In genomic region chr1:121281480-121281879, GRCh38 we compare ENCODE assay signal across 7 cellular contexts.
DNase-seq lines count a peak whose midpoint lies in the region; ATAC-seq and TF ChIP-seq lines count a peak whose summit lies in the region.
"Not testable (repeated sequence)": the region's sequence is repeated elsewhere in the genome, so short reads cannot be mapped to it uniquely, and the experiment has no call there.

No MANE protein-coding gene starts in this region.

- intact Hi-C loops in HCT116 (cut with micrococcal nuclease); right lobe of liver (cut with DNase I); sciatic nerve (cut with DNase I): not testable (repeated sequence)

- H3K4me1 Mint-ChIP-seq in activated T-helper 17 cell treated with anti-CD3 and anti-CD28 coated beads, Interleukin-2, amount 50 U/mL, for 72 hours = not testable (repeated sequence)

- not testable (repeated sequence) for H3K9me3 ChIP-seq in HCT116 (ENCODE audit: control insufficient read depth in 1 of 2, insufficient read depth in 1 of 2, low read depth in 1 of 2, low read length in 2 of 2); RWPE2 (ENCODE audit: severe bottlenecking); right lobe of liver

- CTCF ChIA-PET in HCT116 (lab: Charles Lee) = not testable (repeated sequence)

- not testable (repeated sequence) for TF ChIP-seq POLR2A in HCT116 (IDR thresholded peaks at IDR 0.05; ENCODE audit: borderline replicate concordance, extremely low read depth, insufficient read depth, insufficient read length); right lobe of liver (IDR thresholded peaks at IDR 0.05)

- BruUV-seq in HCT116 (replicated peaks; lab: Mats Ljungman, UMichigan) = not testable (repeated sequence)

- H3K79me2 ChIP-seq in HCT116 (ENCODE audit: insufficient read depth, low read length) = not testable (repeated sequence)

- not testable (repeated sequence) for H3K27me3 Mint-ChIP-seq in activated T-helper 17 cell treated with anti-CD3 and anti-CD28 coated beads, Interleukin-2, amount 50 U/mL, for 72 hours

- H3K27ac Mint-ChIP-seq in activated T-helper 17 cell treated with anti-CD3 and anti-CD28 coated beads, Interleukin-2, amount 50 U/mL, for 72 hours = not testable (repeated sequence)

- POLR2A ChIA-PET in HCT116 (lab: Charles Lee) = not testable (repeated sequence)

- H3K36me3 Mint-ChIP-seq in activated T-helper 17 cell treated with anti-CD3 and anti-CD28 coated beads, Interleukin-2, amount 50 U/mL, for 72 hours (ENCODE audit: low read depth) = not testable (repeated sequence)

- not testable (repeated sequence) for H3K9me3 Mint-ChIP-seq in activated T-helper 17 cell treated with anti-CD3 and anti-CD28 coated beads, Interleukin-2, amount 50 U/mL, for 72 hours

- H3K27ac ChIP-seq in HCT116 (ENCODE audit: low read depth, low read length); RWPE2 (ENCODE audit: poor library complexity, severe bottlenecking); foreskin keratinocyte; right lobe of liver: not testable (repeated sequence)

- H3K9me2 ChIP-seq in HCT116 (ENCODE audit: insufficient read depth) = not testable (repeated sequence)

- H3K27me3 ChIP-seq in HCT116 (ENCODE audit: insufficient read depth, low read length); RWPE2 (ENCODE audit: insufficient read depth, poor library complexity, severe bottlenecking); foreskin keratinocyte; right lobe of liver: not testable (repeated sequence)

- H4K20me1 ChIP-seq in HCT116 (ENCODE audit: insufficient read depth) = not testable (repeated sequence)

- not testable (repeated sequence) for TF ChIP-seq CTCF in HCT116 (IDR thresholded peaks at IDR 0.05 in 2 of 3, conservative IDR thresholded peaks at IDR 0.05 in 1 of 3; ENCODE audit: borderline replicate concordance in 1 of 3, insufficient read depth in 1 of 3, low read depth in 2 of 3, low read length in 2 of 3); RWPE2 (IDR thresholded peaks at IDR 0.05; ENCODE audit: poor library complexity, severe bottlenecking); foreskin keratinocyte (conservative IDR thresholded peaks at IDR 0.05); right lobe of liver (IDR thresholded peaks at IDR 0.05)

- not testable (repeated sequence) for DNase-seq in HCT116 (ENCODE audit: low read depth, low spot score); RWPE2 (ENCODE audit: low spot score); foreskin keratinocyte; left lobe of liver (ENCODE audit: low spot score); right lobe of liver; sciatic nerve (ENCODE audit: low spot score)

- not testable (repeated sequence) for TF ChIP-seq RAD21 in HCT116 (IDR thresholded peaks at IDR 0.05; ENCODE audit: low read depth)

- not testable (repeated sequence) for H3K4me3 ChIP-seq in HCT116 (replicated peaks in 1 of 2; ENCODE audit: low read depth in 1 of 2, low read length in 2 of 2); RWPE2 (ENCODE audit: severe bottlenecking); right lobe of liver

- ATAC-seq in HCT116 (peak; percentile 38; the same call in 1 of the 2 replicates), RWPE2 (ENCODE audit: low read depth) (peak; percentile 88), foreskin keratinocyte (peak; percentile 87), left lobe of liver (peak; percentile 21), right lobe of liver (peak in 3 of 4 donors; percentile 21 to 44 (median 41)), sciatic nerve (peak; percentile 26)
- ATAC-seq in activated T-helper 17 cell treated with anti-CD3 and anti-CD28 coated beads, Interleukin-2, amount 50 U/mL, for 72 hours (replicated peaks) = peak; percentile 34

- RAD21 ChIA-PET in HCT116 (lab: Charles Lee; ENCODE audit: low non-redundant PET in 1 of 2, low total read pairs in 2 of 2, uncharacterized antibody in 2 of 2, unreplicated experiment in 2 of 2) = not testable (repeated sequence)

- H3K9ac ChIP-seq in HCT116 (ENCODE audit: low read length) = not testable (repeated sequence)

- no CpG with 5 or more reads among the region's 2 CpGs for WGBS in right lobe of liver (ENCODE audit: insufficient coverage, low coverage, low lambda C conversion rate, missing lambda C conversion rate)

- H3K36me3 ChIP-seq in HCT116 (ENCODE audit: control insufficient read depth in 1 of 2, insufficient read depth in 2 of 2, low read length in 2 of 2); RWPE2 (ENCODE audit: low read depth); right lobe of liver: not testable (repeated sequence)

- not testable (repeated sequence) for H3K4me3 Mint-ChIP-seq in activated T-helper 17 cell treated with anti-CD3 and anti-CD28 coated beads, Interleukin-2, amount 50 U/mL, for 72 hours

- not testable (repeated sequence) for H3K4me1 ChIP-seq in HCT116 (ENCODE audit: control insufficient read depth in 1 of 2, insufficient read depth in 2 of 2, low read length in 2 of 2); RWPE2 (ENCODE audit: insufficient read depth, poor library complexity, severe bottlenecking); foreskin keratinocyte; right lobe of liver

- not testable (repeated sequence) for H2AFZ ChIP-seq in HCT116 (ENCODE audit: low read depth, low read length, poor library complexity, severe bottlenecking)

- not testable (repeated sequence) for H3K4me2 ChIP-seq in HCT116 (ENCODE audit: low read length)

Comparison
In these comparisons a context has a peak if more than half of its experiments do, and no peak if none do; other contexts are left out.
1. ATAC-seq: peak in every context shown above with its lines; median percentile 88 in RWPE2; 87 in foreskin keratinocyte; 41 in right lobe of liver; 38 in HCT116; 34 in activated T-helper 17 cell treated with anti-CD3 and anti-CD28 coated beads, Interleukin-2, amount 50 U/mL, for 72 hours; 26 in sciatic nerve; 21 in left lobe of liver.